Comparison of ENCODE assay signal across 8 cellular contexts in the genomic region with DNA sequence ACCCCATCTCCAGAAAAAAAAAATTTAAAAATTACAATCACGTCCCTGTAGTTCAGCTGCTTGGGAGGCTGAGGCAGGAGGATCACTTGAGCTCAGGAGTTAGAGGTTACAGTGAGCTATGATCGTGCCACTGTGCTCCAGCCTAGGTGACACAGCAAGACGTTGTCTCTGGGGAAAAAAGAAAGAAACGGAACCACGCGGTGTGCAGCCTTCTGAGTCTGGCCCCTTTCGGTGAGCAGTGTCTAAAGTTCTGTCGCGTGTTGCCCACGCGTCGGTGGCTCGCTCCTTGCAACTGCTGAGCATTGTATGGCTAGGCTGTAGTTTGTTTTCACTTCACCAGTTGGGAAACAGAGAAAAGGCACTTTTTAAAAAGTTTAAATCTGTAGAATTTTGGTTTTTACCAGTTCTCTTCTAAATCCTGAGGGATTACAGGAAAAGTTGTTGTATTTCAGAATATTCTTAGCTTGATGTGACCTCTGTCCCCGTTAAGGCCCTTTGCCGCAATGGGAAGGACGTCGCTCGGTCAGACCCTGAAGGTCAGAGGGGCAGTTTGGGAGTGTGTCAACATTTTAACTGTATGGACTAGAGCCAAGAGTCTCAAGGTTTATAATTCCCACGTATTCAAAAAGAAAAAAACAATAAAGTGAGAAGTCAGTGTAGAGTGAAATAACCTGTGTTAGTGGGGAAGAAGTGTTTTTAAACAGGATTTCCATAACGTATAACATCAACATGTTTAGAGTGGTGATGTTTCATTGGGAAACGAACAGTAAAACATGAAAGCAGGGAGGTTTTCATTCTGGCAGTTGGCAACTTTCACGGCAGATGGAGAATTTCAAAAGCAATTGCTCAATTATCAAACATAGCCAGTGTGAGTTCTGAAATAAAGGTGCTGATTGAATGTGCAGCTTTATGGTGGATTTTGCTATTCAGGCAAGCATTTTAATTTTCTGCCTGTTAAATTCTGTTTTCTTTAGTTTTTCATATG. TPM values are rescaled to one million over a fixed set of nuclear protein-coding genes. Genes with fewer than 3 reads are reported as not detected.
DNase-seq lines count a peak whose midpoint lies in the region; ATAC-seq lines count a peak whose summit lies in the region.
"Had no signal": no experiment of that assay in that cellular context is flagged by ENCODE, and none has a peak within 500 bp of the region (broad histone marks: within the 10 kb centered on the region; RNA-seq: fewer than 3 reads in every experiment).

No MANE protein-coding gene starts in this region.

- peak; percentile 43 to 45 for DNase-seq in activated T-cell treated with anti-CD3 and anti-CD28 coated beads, Interleukin-2, amount 50 U/mL, for 72 hours
- DNase-seq in mesenchymal stem cell (no peak), substantia nigra (lab: John Stamatoyannopoulos, UW) (no peak), NCI-H748 (lab: John Stamatoyannopoulos, UW; ENCODE audit: unreplicated experiment) (no peak)
- peak; percentile 19 to 34 for DNase-seq in stimulated activated naive CD8-positive, alpha-beta T cell treated with anti-CD3 and anti-CD28 coated beads, Interleukin-15, amount 100 ng/mL, for 72 hours
- DNase-seq in central memory CD4-positive, alpha-beta T cell, result no peak
- DNase-seq: NCI-H1436 had no signal

- peaks cover 44 to 53% of the 10 kb centered on the region in 2 experiments for H3K36me3 ChIP-seq in mesenchymal stem cell (ENCODE audit: control insufficient read depth in 1 of 2, insufficient read depth in 2 of 2, low read depth in 1 of 2, low read length in 2 of 2)

- no peaks in the 10 kb centered on the region for H3K27me3 ChIP-seq in mesenchymal stem cell (ENCODE audit: control insufficient read depth in 1 of 2, insufficient read depth in 1 of 2, low read length in 2 of 2)

- no peak overlapping the region for H3K14ac ChIP-seq in mesenchymal stem cell (ENCODE audit: low read length in 2 of 2)

- H3K4ac ChIP-seq in mesenchymal stem cell (ENCODE audit: low read depth in 1 of 2, low read length in 2 of 2), result no peak overlapping the region

- H2AFZ ChIP-seq in mesenchymal stem cell (ENCODE audit: low read depth, low read length), result no peak overlapping the region

- no peak overlapping the region for H3K4me3 ChIP-seq in mesenchymal stem cell (ENCODE audit: insufficient read depth in 1 of 2, low read depth in 1 of 2, low read length in 2 of 2)

- peaks cover 35% of the 10 kb centered on the region for H3K4me1 Mint-ChIP-seq in activated T-cell treated with anti-CD3 and anti-CD28 coated beads, Interleukin-2, amount 50 U/mL, for 72 hours (ENCODE audit: low read depth)
- peaks cover 29% of the 10 kb centered on the region for H3K4me1 Mint-ChIP-seq in stimulated activated naive CD8-positive, alpha-beta T cell treated with anti-CD3 and anti-CD28 coated beads, Interleukin-15, amount 100 ng/mL, for 72 hours

- H3K9ac ChIP-seq in mesenchymal stem cell (ENCODE audit: low read length), result peak overlapping the region; percentile 56

- no peak overlapping the region for H2BK5ac ChIP-seq in mesenchymal stem cell (ENCODE audit: low read depth, low read length, poor library complexity, severe bottlenecking)

- H3K4me1 ChIP-seq in mesenchymal stem cell (ENCODE audit: control insufficient read depth, insufficient read depth, low read depth, low read length), result no peaks in the 10 kb centered on the region

- no peak overlapping the region for H3K27ac ChIP-seq in mesenchymal stem cell (ENCODE audit: low read length, poor library complexity, severe bottlenecking)
- no peak overlapping the region for H3K27ac ChIP-seq in substantia nigra (ENCODE audit: low read depth, low read length, poor library complexity, severe bottlenecking)

- no peak overlapping the region for H3K23ac ChIP-seq in mesenchymal stem cell (ENCODE audit: low read length in 2 of 2)

- ATAC-seq in HG02884 (IDR thresholded peaks at IDR 0.05; ENCODE audit: unreplicated experiment), result peak; percentile 13
- ATAC-seq in activated T-cell treated with anti-CD3 and anti-CD28 coated beads, Interleukin-2, amount 50 U/mL, for 72 hours (replicated peaks in 1 of 2), result peak; percentile 34 to 35
- ATAC-seq in stimulated activated naive CD8-positive, alpha-beta T cell treated with anti-CD3 and anti-CD28 coated beads, Interleukin-15, amount 100 ng/mL, for 72 hours, result peak; percentile 49

- H3K27ac Mint-ChIP-seq in activated T-cell treated with anti-CD3 and anti-CD28 coated beads, Interleukin-2, amount 50 U/mL, for 72 hours, result peak overlapping the region; percentile 62
- peak overlapping the region; percentile 4 to 19 for H3K27ac Mint-ChIP-seq in stimulated activated naive CD8-positive, alpha-beta T cell treated with anti-CD3 and anti-CD28 coated beads, Interleukin-15, amount 100 ng/mL, for 72 hours

- no peaks in the 10 kb centered on the region for H3K27me3 Mint-ChIP-seq in activated T-cell treated with anti-CD3 and anti-CD28 coated beads, Interleukin-2, amount 50 U/mL, for 72 hours (ENCODE audit: low read depth)
- H3K27me3 Mint-ChIP-seq in stimulated activated naive CD8-positive, alpha-beta T cell treated with anti-CD3 and anti-CD28 coated beads, Interleukin-15, amount 100 ng/mL, for 72 hours, result no peaks in the 10 kb centered on the region

- H2BK120ac ChIP-seq in mesenchymal stem cell (ENCODE audit: low read depth, low read length), result no peak overlapping the region

- peaks cover 5 to 17% of the 10 kb centered on the region in 2 donors for H3K36me3 Mint-ChIP-seq in activated T-cell treated with anti-CD3 and anti-CD28 coated beads, Interleukin-2, amount 50 U/mL, for 72 hours (ENCODE audit: insufficient read depth in 2 of 2)

- H2AK5ac ChIP-seq in mesenchymal stem cell (ENCODE audit: low read length, severe bottlenecking), result no peak overlapping the region

- no peak overlapping the region for H3K18ac ChIP-seq in mesenchymal stem cell (ENCODE audit: low read depth in 1 of 2, low read length in 2 of 2)

- no peak overlapping the region for H2BK15ac ChIP-seq in mesenchymal stem cell (ENCODE audit: low read depth, poor library complexity, severe bottlenecking)

- H3K9me3 Mint-ChIP-seq in activated T-cell treated with anti-CD3 and anti-CD28 coated beads, Interleukin-2, amount 50 U/mL, for 72 hours, result no peaks in the 10 kb centered on the region
- no peaks in the 10 kb centered on the region for H3K9me3 Mint-ChIP-seq in stimulated activated naive CD8-positive, alpha-beta T cell treated with anti-CD3 and anti-CD28 coated beads, Interleukin-15, amount 100 ng/mL, for 72 hours

- WGBS in mesenchymal stem cell, result 97% methylated on average over 22 of the region's 22 CpGs

- peak overlapping the region; percentile 60 to 78 for H3K4me3 Mint-ChIP-seq in activated T-cell treated with anti-CD3 and anti-CD28 coated beads, Interleukin-2, amount 50 U/mL, for 72 hours
- H3K4me3 Mint-ChIP-seq in stimulated activated naive CD8-positive, alpha-beta T cell treated with anti-CD3 and anti-CD28 coated beads, Interleukin-15, amount 100 ng/mL, for 72 hours, result peak overlapping the region; percentile 72 to 80

- H4K91ac ChIP-seq in mesenchymal stem cell (ENCODE audit: low read length), result no peak overlapping the region

- no peaks in the 10 kb centered on the region for H3K9me3 ChIP-seq in mesenchymal stem cell (ENCODE audit: control insufficient read depth, low read length)

- H3K4me2 ChIP-seq in mesenchymal stem cell (ENCODE audit: low read length, poor library complexity, severe bottlenecking), result no peak overlapping the region

- peaks cover 15% of the 10 kb centered on the region for H3K79me1 ChIP-seq in mesenchymal stem cell (replicated peaks; ENCODE audit: low read length, poor library complexity, severe bottlenecking)

- no peak overlapping the region for H2BK12ac ChIP-seq in mesenchymal stem cell (ENCODE audit: low read length in 2 of 2)

- H4K8ac ChIP-seq in mesenchymal stem cell (ENCODE audit: low read length), result no peak overlapping the region

RNA-seq across cellular contexts. Expression of a gene that starts 45.8 kb away (rescaled TPM):
- total RNA-seq in activated T-cell treated with anti-CD3 and anti-CD28 coated beads, Interleukin-2, amount 50 U/mL, for 72 hours, result 1 to 10 TPM; 2.4 to 2.5 TPM
- 0.07 TPM for polyA plus RNA-seq in mesenchymal stem cell (2013, experiment 1 of 2)
- 0.11 TPM for polyA plus RNA-seq in mesenchymal stem cell (2013, experiment 2 of 2)

Comparison
In these comparisons a context has a peak if more than half of its experiments do, and no peak if none do; other contexts are left out.
1. DNase-seq: peak in activated T-cell treated with anti-CD3 and anti-CD28 coated beads, Interleukin-2, amount 50 U/mL, for 72 hours (2 of 2) and stimulated activated naive CD8-positive, alpha-beta T cell treated with anti-CD3 and anti-CD28 coated beads, Interleukin-15, amount 100 ng/mL, for 72 hours (2 of 2); none in mesenchymal stem cell (single experiment), substantia nigra (0 of 49), NCI-H748 (single experiment) and central memory CD4-positive, alpha-beta T cell (single experiment).
2. Peak in every context shown above with its lines, with median percentiles within 50 percentile points of each other: ATAC-seq.